2 cellular contexts compared by ENCODE assay signal in the genomic region with DNA sequence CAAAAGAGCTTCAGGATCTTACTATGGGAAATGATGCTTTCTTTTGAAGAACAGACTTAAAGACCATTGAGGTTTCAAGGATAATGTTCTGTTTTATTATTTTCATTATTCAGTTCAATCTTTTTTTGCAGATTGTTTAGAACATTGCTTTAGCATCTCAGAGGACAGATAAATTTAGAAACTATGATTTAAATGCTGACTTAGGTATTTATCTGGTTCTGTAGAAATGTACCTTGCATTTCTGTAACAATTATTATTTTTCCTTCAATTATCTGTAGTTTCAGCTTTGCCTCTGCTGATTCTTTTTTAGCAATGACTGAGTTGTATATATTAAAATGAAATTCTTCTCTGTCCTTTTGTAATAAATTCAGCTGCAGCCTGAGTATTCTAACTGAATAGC.
TF ChIP-seq lines count a peak whose summit lies in the region.

No MANE protein-coding gene starts in this region.

TF ChIP-seq in IMR-90, 13 proteins besides CTCF, POLR2A, EP300 and RAD21 (continued from another document):
- TF ChIP-seq, protein P1, sequence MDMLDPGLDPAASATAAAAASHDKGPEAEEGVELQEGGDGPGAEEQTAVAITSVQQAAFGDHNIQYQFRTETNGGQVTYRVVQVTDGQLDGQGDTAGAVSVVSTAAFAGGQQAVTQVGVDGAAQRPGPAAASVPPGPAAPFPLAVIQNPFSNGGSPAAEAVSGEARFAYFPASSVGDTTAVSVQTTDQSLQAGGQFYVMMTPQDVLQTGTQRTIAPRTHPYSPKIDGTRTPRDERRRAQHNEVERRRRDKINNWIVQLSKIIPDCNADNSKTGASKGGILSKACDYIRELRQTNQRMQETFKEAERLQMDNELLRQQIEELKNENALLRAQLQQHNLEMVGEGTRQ (IDR thresholded peaks at IDR 0.05; ENCODE audit: low read depth, low read length): no peak
- TF ChIP-seq, protein P2, sequence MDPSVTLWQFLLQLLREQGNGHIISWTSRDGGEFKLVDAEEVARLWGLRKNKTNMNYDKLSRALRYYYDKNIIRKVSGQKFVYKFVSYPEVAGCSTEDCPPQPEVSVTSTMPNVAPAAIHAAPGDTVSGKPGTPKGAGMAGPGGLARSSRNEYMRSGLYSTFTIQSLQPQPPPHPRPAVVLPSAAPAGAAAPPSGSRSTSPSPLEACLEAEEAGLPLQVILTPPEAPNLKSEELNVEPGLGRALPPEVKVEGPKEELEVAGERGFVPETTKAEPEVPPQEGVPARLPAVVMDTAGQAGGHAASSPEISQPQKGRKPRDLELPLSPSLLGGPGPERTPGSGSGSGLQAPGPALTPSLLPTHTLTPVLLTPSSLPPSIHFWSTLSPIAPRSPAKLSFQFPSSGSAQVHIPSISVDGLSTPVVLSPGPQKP (IDR thresholded peaks at IDR 0.05; ENCODE audit: borderline replicate concordance, low read depth, low read length): no peak
- TF ChIP-seq MAZ (IDR thresholded peaks at IDR 0.05; ENCODE audit: borderline replicate concordance, low read depth, low read length): no peak
- no peak for TF ChIP-seq CEBPB (IDR thresholded peaks at IDR 0.05; ENCODE audit: low read depth, low read length)
- peak; percentile 85 for TF ChIP-seq MAFK (IDR thresholded peaks at IDR 0.05; ENCODE audit: low read depth, low read length)
- no peak for TF ChIP-seq MXI1 (IDR thresholded peaks at IDR 0.05; ENCODE audit: borderline replicate concordance, low read depth, low read length)

TF ChIP-seq in neural cell, 6 proteins besides CTCF, POLR2A, EP300 and RAD21 (continued from another document):
- TF ChIP-seq, protein P3, sequence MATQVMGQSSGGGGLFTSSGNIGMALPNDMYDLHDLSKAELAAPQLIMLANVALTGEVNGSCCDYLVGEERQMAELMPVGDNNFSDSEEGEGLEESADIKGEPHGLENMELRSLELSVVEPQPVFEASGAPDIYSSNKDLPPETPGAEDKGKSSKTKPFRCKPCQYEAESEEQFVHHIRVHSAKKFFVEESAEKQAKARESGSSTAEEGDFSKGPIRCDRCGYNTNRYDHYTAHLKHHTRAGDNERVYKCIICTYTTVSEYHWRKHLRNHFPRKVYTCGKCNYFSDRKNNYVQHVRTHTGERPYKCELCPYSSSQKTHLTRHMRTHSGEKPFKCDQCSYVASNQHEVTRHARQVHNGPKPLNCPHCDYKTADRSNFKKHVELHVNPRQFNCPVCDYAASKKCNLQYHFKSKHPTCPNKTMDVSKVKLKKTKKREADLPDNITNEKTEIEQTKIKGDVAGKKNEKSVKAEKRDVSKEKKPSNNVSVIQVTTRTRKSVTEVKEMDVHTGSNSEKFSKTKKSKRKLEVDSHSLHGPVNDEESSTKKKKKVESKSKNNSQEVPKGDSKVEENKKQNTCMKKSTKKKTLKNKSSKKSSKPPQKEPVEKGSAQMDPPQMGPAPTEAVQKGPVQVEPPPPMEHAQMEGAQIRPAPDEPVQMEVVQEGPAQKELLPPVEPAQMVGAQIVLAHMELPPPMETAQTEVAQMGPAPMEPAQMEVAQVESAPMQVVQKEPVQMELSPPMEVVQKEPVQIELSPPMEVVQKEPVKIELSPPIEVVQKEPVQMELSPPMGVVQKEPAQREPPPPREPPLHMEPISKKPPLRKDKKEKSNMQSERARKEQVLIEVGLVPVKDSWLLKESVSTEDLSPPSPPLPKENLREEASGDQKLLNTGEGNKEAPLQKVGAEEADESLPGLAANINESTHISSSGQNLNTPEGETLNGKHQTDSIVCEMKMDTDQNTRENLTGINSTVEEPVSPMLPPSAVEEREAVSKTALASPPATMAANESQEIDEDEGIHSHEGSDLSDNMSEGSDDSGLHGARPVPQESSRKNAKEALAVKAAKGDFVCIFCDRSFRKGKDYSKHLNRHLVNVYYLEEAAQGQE (IDR thresholded peaks at IDR 0.05; ENCODE audit: borderline replicate concordance): no peak
- TF ChIP-seq MXI1 (conservative IDR thresholded peaks at IDR 0.05; ENCODE audit: poor library complexity, severe bottlenecking) (no peak), SMC3 (conservative IDR thresholded peaks at IDR 0.05; ENCODE audit: poor library complexity) (no peak)
